In genomic region chr6:5081955-5082354, GRCh38 we compare ENCODE assay signal across 20 cellular contexts. TPM values are rescaled to one million over a fixed set of nuclear protein-coding genes. Genes with fewer than 3 reads are reported as not detected.
DNase-seq lines count a peak whose midpoint lies in the region; ATAC-seq and TF ChIP-seq lines count a peak whose summit lies in the region.
"Had no signal": no experiment of that assay in that cellular context is flagged by ENCODE, and none has a peak within 500 bp of the region (broad histone marks: within the 10 kb centered on the region; RNA-seq: fewer than 3 reads in every experiment).

No MANE protein-coding gene starts in this region.

- H3K4me1 Mint-ChIP-seq in activated CD4-positive, alpha-beta T cell treated with anti-CD3 and anti-CD28 coated beads, Interleukin-2, amount 10 ng/mL, durations not matched to agents 24 days and 14 days: peaks cover 5% of the 10 kb centered on the region

- no peak overlapping the region for H2AFZ ChIP-seq in smooth muscle cell (ENCODE audit: low read depth)

- peaks cover 4% of the 10 kb centered on the region for H3K9me3 ChIP-seq in RWPE2 (ENCODE audit: severe bottlenecking)
- no peaks in the 10 kb centered on the region for H3K9me3 ChIP-seq in smooth muscle cell (replicated peaks; ENCODE audit: low read depth)
- H3K9me3 ChIP-seq: Caco-2, colonic mucosa, MG63, pancreas, sigmoid colon had no signal

- H3K4me1 ChIP-seq in RWPE2 (ENCODE audit: insufficient read depth, poor library complexity, severe bottlenecking) (peaks cover 24% of the 10 kb centered on the region), smooth muscle cell (ENCODE audit: low read depth) (peaks cover 4% of the 10 kb centered on the region)
- H3K4me1 ChIP-seq: colonic mucosa had no signal

- H3K9me3 Mint-ChIP-seq in activated CD4-positive, alpha-beta T cell treated with anti-CD3 and anti-CD28 coated beads, Interleukin-2, amount 10 ng/mL, durations not matched to agents 24 days and 14 days: no peaks in the 10 kb centered on the region
- H3K9me3 Mint-ChIP-seq: memory B cell; stimulated activated memory B cell treated with anti-CD40 and anti-IgM and Interleukin-4, amounts not matched to agents 10 μg/mL and 1 μg/mL and 100 μg/mL, for 72 hours had no signal

- no peak for ATAC-seq in RWPE2 (ENCODE audit: low read depth)
- no peak for ATAC-seq in GM21360 (IDR thresholded peaks at IDR 0.05; ENCODE audit: unreplicated experiment)
- ATAC-seq: activated CD4-positive, CD25-positive, alpha-beta regulatory T cell treated with anti-CD3 and anti-CD28 coated beads, Interleukin-2, amount 50 U/mL, for 24 hours; activated naive CD4-positive, alpha-beta T cell treated with anti-CD3 and anti-CD28 coated beads, Interleukin-2, amount 50 U/mL, for 72 hours; pancreas; stimulated activated memory B cell treated with anti-CD40 and anti-IgM and Interleukin-4, amounts not matched to agents 10 μg/mL and 1 μg/mL and 100 μg/mL, for 72 hours had no signal

- no peaks in the 10 kb centered on the region for H3K79me2 ChIP-seq in smooth muscle cell (ENCODE audit: low read depth)

- TF ChIP-seq CTCF in RWPE2 (IDR thresholded peaks at IDR 0.05; ENCODE audit: poor library complexity, severe bottlenecking): no peak
- TF ChIP-seq CTCF in fibroblast of mammary gland (conservative IDR thresholded peaks at IDR 0.05; ENCODE audit: control insufficient read depth, insufficient read depth, low read depth, low read length): no peak
- no peak for TF ChIP-seq CTCF in smooth muscle cell (IDR thresholded peaks at IDR 0.05; ENCODE audit: borderline replicate concordance, insufficient read depth, poor library complexity, severe bottlenecking)

- peak overlapping the region; percentile 15 for H3K9ac ChIP-seq in smooth muscle cell (ENCODE audit: low read depth)

- no peaks in the 10 kb centered on the region for H3K36me3 Mint-ChIP-seq in activated CD4-positive, alpha-beta T cell treated with anti-CD3 and anti-CD28 coated beads, Interleukin-2, amount 10 ng/mL, durations not matched to agents 24 days and 14 days (ENCODE audit: low read depth)
- H3K36me3 Mint-ChIP-seq: memory B cell; stimulated activated memory B cell treated with anti-CD40 and anti-IgM and Interleukin-4, amounts not matched to agents 10 μg/mL and 1 μg/mL and 100 μg/mL, for 72 hours had no signal

- peak; percentile 70 for DNase-seq in ELR (ENCODE audit: low read depth)
- DNase-seq in RWPE2 (ENCODE audit: low spot score): no peak
- peak; percentile 38 for DNase-seq in fibroblast of mammary gland (ENCODE audit: low read depth)
- no peak for DNase-seq in smooth muscle cell (lab: John Stamatoyannopoulos, UW; ENCODE audit: unreplicated experiment)
- DNase-seq in activated CD4-positive, alpha-beta T cell treated with anti-CD3 and anti-CD28 coated beads, Interleukin-2, amount 10 ng/mL, durations not matched to agents 24 days and 14 days: no peak
- no peak for DNase-seq in LoVo (ENCODE audit: low spot score)
- DNase-seq in activated CD8-positive, alpha-beta memory T cell treated with anti-CD3 and anti-CD28 coated beads, Interleukin-2, amount 50 U/mL, for 4 hours: no peak
- DNase-seq: colonic mucosa, NCI-H1436 treated with DMSO at 0.1 percent for 48 hours, NCI-H2171 treated with DMSO at 0.1 percent for 48 hours, NCI-H526, pancreas, sigmoid colon had no signal

- H3K27me3 Mint-ChIP-seq in activated CD4-positive, alpha-beta T cell treated with anti-CD3 and anti-CD28 coated beads, Interleukin-2, amount 10 ng/mL, durations not matched to agents 24 days and 14 days: peaks cover 54% of the 10 kb centered on the region

- H3K27ac ChIP-seq in RWPE2 (ENCODE audit: poor library complexity, severe bottlenecking) (peak overlapping the region; percentile 62), smooth muscle cell (ENCODE audit: low read depth) (peak overlapping the region; percentile 72)
- H3K27ac ChIP-seq: colonic mucosa, pancreas, sigmoid colon had no signal

- no peaks in the 10 kb centered on the region for H3K27me3 ChIP-seq in RWPE2 (ENCODE audit: insufficient read depth, poor library complexity, severe bottlenecking)
- H3K27me3 ChIP-seq in smooth muscle cell (ENCODE audit: low read depth): peaks cover 10% of the 10 kb centered on the region
- H3K27me3 ChIP-seq: colonic mucosa, MG63, sigmoid colon had no signal

- no peak overlapping the region for H3K4me3 ChIP-seq in RWPE2 (ENCODE audit: severe bottlenecking)
- no peak overlapping the region for H3K4me3 ChIP-seq in fibroblast of mammary gland (ENCODE audit: control insufficient read depth, low read depth, low read length)
- no peak overlapping the region for H3K4me3 ChIP-seq in smooth muscle cell
- H3K4me3 ChIP-seq: colonic mucosa, MG63, pancreas, sigmoid colon had no signal

- no peak overlapping the region for H3K4me2 ChIP-seq in smooth muscle cell

- intact Hi-C loops in activated CD4-positive, alpha-beta T cell treated with anti-CD3 and anti-CD28 coated beads, Interleukin-2, amount 10 ng/mL, durations not matched to agents 24 days and 14 days (cut with micrococcal nuclease): loop anchor here (10.0 kb wide), 1 partner anchor 923 kb away; the partner anchor contains the start of gene NRN1

- 79% methylated on average over 4 of the region's 4 CpGs for WGBS in smooth muscle cell (ENCODE audit: low lambda C conversion rate)

- no peak overlapping the region for H3K27ac Mint-ChIP-seq in activated CD4-positive, alpha-beta T cell treated with anti-CD3 and anti-CD28 coated beads, Interleukin-2, amount 10 ng/mL, durations not matched to agents 24 days and 14 days
- H3K27ac Mint-ChIP-seq: activated naive CD4-positive, alpha-beta T cell treated with anti-CD3 and anti-CD28 coated beads, Interleukin-2, amount 50 U/mL, for 72 hours; memory B cell; stimulated activated memory B cell treated with anti-CD40 and anti-IgM and Interleukin-4, amounts not matched to agents 10 μg/mL and 1 μg/mL and 100 μg/mL, for 72 hours had no signal

- peaks cover 13% of the 10 kb centered on the region for H3F3A ChIP-seq in smooth muscle cell (ENCODE audit: low read depth)

- H3K36me3 ChIP-seq in RWPE2 (ENCODE audit: low read depth) (no peaks in the 10 kb centered on the region), smooth muscle cell (ENCODE audit: low read depth) (no peaks in the 10 kb centered on the region)
- H3K36me3 ChIP-seq: colonic mucosa, MG63, pancreas, sigmoid colon had no signal

- no peak overlapping the region for H3K4me3 Mint-ChIP-seq in activated CD4-positive, alpha-beta T cell treated with anti-CD3 and anti-CD28 coated beads, Interleukin-2, amount 10 ng/mL, durations not matched to agents 24 days and 14 days
- H3K4me3 Mint-ChIP-seq: memory B cell; stimulated activated memory B cell treated with anti-CD40 and anti-IgM and Interleukin-4, amounts not matched to agents 10 μg/mL and 1 μg/mL and 100 μg/mL, for 72 hours had no signal

- no peaks in the 10 kb centered on the region for H4K20me1 ChIP-seq in smooth muscle cell (ENCODE audit: low read depth)

RNA-seq across cellular contexts. Expression of gene PPP1R3G, which starts 3.2 kb away (rescaled TPM):
- total RNA-seq in smooth muscle cell: 0.63 and 1.4 TPM in 2 replicates
- polyA plus RNA-seq in smooth muscle cell: 1.4 and 1.8 TPM in 2 replicates
- 0.05 TPM in 2 replicates for total RNA-seq in activated CD4-positive, alpha-beta T cell treated with anti-CD3 and anti-CD28 coated beads, Interleukin-2, amount 10 ng/mL, durations not matched to agents 24 days and 14 days

Comparison
In these comparisons a context has a peak if more than half of its experiments do, and no peak if none do; other contexts are left out.
1. DNase-seq: peak in ELR (single experiment) and fibroblast of mammary gland (single experiment); none in RWPE2 (single experiment), smooth muscle cell (single experiment), activated CD4-positive, alpha-beta T cell treated with anti-CD3 and anti-CD28 coated beads, Interleukin-2, amount 10 ng/mL, durations not matched to agents 24 days and 14 days (single experiment), LoVo (single experiment) and activated CD8-positive, alpha-beta memory T cell treated with anti-CD3 and anti-CD28 coated beads, Interleukin-2, amount 50 U/mL, for 4 hours (single experiment).